In genomic region chr5:141476132-141476909, GRCh38 we compare ENCODE assay signal across 9 cellular contexts. TPM values are rescaled to one million over a fixed set of nuclear protein-coding genes. Genes with fewer than 3 reads are reported as not detected.
DNase-seq lines count a peak whose midpoint lies in the region; ATAC-seq and TF ChIP-seq lines count a peak whose summit lies in the region.
"Had no signal": no experiment of that assay in that cellular context is flagged by ENCODE, and none has a peak within 500 bp of the region (broad histone marks: within the 10 kb centered on the region; RNA-seq: fewer than 3 reads in every experiment).

No MANE protein-coding gene starts in this region.

- H3K79me2 ChIP-seq in SK-N-SH (ENCODE audit: insufficient read depth): peaks cover 49% of the 10 kb centered on the region

- peaks cover 25% of the 10 kb centered on the region for H3F3A ChIP-seq in SK-N-SH (replicated peaks; ENCODE audit: insufficient read depth)

- TF ChIP-seq RAD21 in SK-N-SH (IDR thresholded peaks at IDR 0.05; ENCODE audit: low read length): no peak

- no peaks in the 10 kb centered on the region for H3K9me2 ChIP-seq in SK-N-SH

- DNase-seq in COLO668 (lab: John Stamatoyannopoulos, UW; ENCODE audit: unreplicated experiment) (peak; percentile 43), SK-N-SH (peak; percentile 65), epithelial cell of esophagus (ENCODE audit: low read depth) (peak; percentile 71), vagina (ENCODE audit: extremely low spot score in 2 of 2) (no peak), KBM-7 (no peak)

- no peak for TF ChIP-seq EP300 in SK-N-SH (IDR thresholded peaks at IDR 0.05; ENCODE audit: borderline replicate concordance in 1 of 2, low read depth in 1 of 2, low read length in 1 of 2)

- peak overlapping the region; percentile 92 to 94 for H3K27ac ChIP-seq in SK-N-SH (ENCODE audit: low read depth in 2 of 2, low read length in 1 of 2)
- H3K27ac ChIP-seq in vagina: peak overlapping the region; percentile 96

- WGBS in SK-N-SH (ENCODE audit: low lambda C conversion rate): 19% methylated on average over 52 of the region's 58 CpGs

- H3K4me1 ChIP-seq in SK-N-SH (ENCODE audit: control insufficient read depth in 1 of 2, insufficient read depth in 2 of 2, low read depth in 1 of 2, low read length in 1 of 2) (peaks cover 6 to 34% of the 10 kb centered on the region in 2 experiments; a peak in 3 of 4 replicates), mucosa of stomach (ENCODE audit: control insufficient read depth, insufficient read depth, low read length) (peaks cover 22% of the 10 kb centered on the region), vagina (peaks cover 47% of the 10 kb centered on the region)

- peak in 1 of 2 donors; percentile 23 for TF ChIP-seq POLR2A in vagina (IDR thresholded peaks at IDR 0.05)

- H2AFZ ChIP-seq in SK-N-SH (ENCODE audit: low read depth): 0 out of 2 replicates have a peak overlapping the region, but pooled peaks have one; percentile 42

- H3K9me3 ChIP-seq in SK-N-SH (no peaks in the 10 kb centered on the region), mucosa of stomach (ENCODE audit: control insufficient read depth, low read length) (no peaks in the 10 kb centered on the region), vagina (no peaks in the 10 kb centered on the region)

- H3K9ac ChIP-seq in SK-N-SH (peak overlapping the region; percentile 83), mucosa of stomach (ENCODE audit: low read length) (peak overlapping the region; percentile 63)

- H3K27me3 ChIP-seq in SK-N-SH (ENCODE audit: insufficient read depth) (no peaks in the 10 kb centered on the region), mucosa of stomach (ENCODE audit: control insufficient read depth, insufficient read depth, low read length) (peaks cover 25% of the 10 kb centered on the region), vagina (no peaks in the 10 kb centered on the region)

- peaks cover 0 to 29% of the 10 kb centered on the region in 2 experiments for H3K36me3 ChIP-seq in SK-N-SH (replicated peaks in 1 of 2; ENCODE audit: control insufficient read depth in 1 of 2, insufficient read depth in 2 of 2, low read length in 1 of 2)
- no peaks in the 10 kb centered on the region for H3K36me3 ChIP-seq in mucosa of stomach (ENCODE audit: control insufficient read depth, insufficient read depth, low read length)
- H3K36me3 ChIP-seq in vagina: peaks cover 0 to 8% of the 10 kb centered on the region in 2 donors

- TF ChIP-seq CTCF in SK-N-SH (IDR thresholded peaks at IDR 0.05): no peak
- TF ChIP-seq CTCF in epithelial cell of esophagus (IDR thresholded peaks at IDR 0.05; ENCODE audit: insufficient read depth, low read depth, low read length, missing control alignments): no peak
- peak in 1 of 3 experiments; percentile 5 for TF ChIP-seq CTCF in vagina (IDR thresholded peaks at IDR 0.05)

- intact Hi-C loops in vagina (cut with DNase I): loop anchor here (2.0 kb wide), 1 partner anchor 50 kb away; no protein-coding TSS in a partner anchor

- H4K20me1 ChIP-seq in SK-N-SH (ENCODE audit: insufficient read depth): peaks cover 44% of the 10 kb centered on the region

- peak; percentile 30 for ATAC-seq in GM19328 (IDR thresholded peaks at IDR 0.05; ENCODE audit: unreplicated experiment)
- ATAC-seq in HG03460 (IDR thresholded peaks at IDR 0.05; ENCODE audit: unreplicated experiment): peak; percentile 20

- peak overlapping the region; percentile 97 for H3K4me2 ChIP-seq in SK-N-SH

- H3K4me3 ChIP-seq in SK-N-SH (ENCODE audit: low read depth in 2 of 2, low read length in 1 of 2) (peak overlapping the region; percentile 82 to 85), epithelial cell of esophagus (ENCODE audit: low read length) (peak overlapping the region; percentile 92), mucosa of stomach (ENCODE audit: low read length) (peak overlapping the region; percentile 89), vagina (peak overlapping the region; percentile 71 to 76)

- CTCF ChIA-PET in SK-N-SH (lab: Yijun Ruan, JAX): interaction anchor here (0.8 to 8.6 kb wide), 12 partner anchors 9 to 157 kb away, joined by 3 to 117 read pairs (median 16); partner anchors contain the start of genes PCDHGA4 and PCDHGC4

- in situ Hi-C loops in KBM-7 (cut with MboI; ENCODE audit: low pct_unique_long_range_greater_than_20kb, low sequenced_read_pairs): no loop called here

- POLR2A ChIA-PET in SK-N-SH (lab: Yijun Ruan, JAX): interaction anchor here (0.9 to 1.9 kb wide), 6 partner anchors 9 to 81 kb away, joined by 3 to 14 read pairs (median 10); partner anchors contain the start of gene PCDHGC4

TF ChIP-seq in SK-N-SH, 30 proteins besides CTCF, POLR2A, EP300 and RAD21:
- TF ChIP-seq TEAD4 (IDR thresholded peaks at IDR 0.05; ENCODE audit: borderline replicate concordance, insufficient read depth): no peak
- no peak for TF ChIP-seq IRF3 (IDR thresholded peaks at IDR 0.05; ENCODE audit: low read depth, low read length)
- TF ChIP-seq YY1 (IDR thresholded peaks at IDR 0.05; ENCODE audit: low read depth): peak; percentile 10; the same call in 1 of the 2 replicates
- no peak; the same call in 1 of the 2 replicates for TF ChIP-seq TAF1 (IDR thresholded peaks at IDR 0.05; ENCODE audit: borderline replicate concordance, low read depth, low read length)
- no peak for TF ChIP-seq NRF1 (IDR thresholded peaks at IDR 0.05; ENCODE audit: low read depth, low read length)
- TF ChIP-seq MAX (IDR thresholded peaks at IDR 0.05; ENCODE audit: low read depth): peak; percentile 31; the same call in 1 of the 2 replicates
- TF ChIP-seq TCF12 (IDR thresholded peaks at IDR 0.05): no peak
- TF ChIP-seq ELF1 (IDR thresholded peaks at IDR 0.05): peak; percentile 23; the same call in 1 of the 2 replicates
- TF ChIP-seq REST (IDR thresholded peaks at IDR 0.05; ENCODE audit: low read depth, low read length): peak; percentile 49; the same call in 1 of the 2 replicates
- 0 out of 2 replicates have a peak, but pooled peaks have one; percentile 3 for TF ChIP-seq GABPA (IDR thresholded peaks at IDR 0.05; ENCODE audit: low read depth)
TF ChIP-seq in SK-N-SH: peak in this region for 5.

RNA-seq across cellular contexts. Expression of gene PCDHGC3, which starts 0.6 kb away (rescaled TPM):
- 55.8 and 97.0 TPM in 2 replicates for polyA plus RNA-seq in SK-N-SH (2012; rRNA removed)
- polyA plus RNA-seq in SK-N-SH (2012; cell fraction: cytosol; rRNA removed): 63.1 and 99.3 TPM in 2 replicates
- polyA plus RNA-seq in SK-N-SH (2012; cell fraction: nucleus; rRNA removed): 87.3 and 94.5 TPM in 2 replicates
- 78.3 TPM for total RNA-seq in vagina

RNA-seq across cellular contexts. Expression of gene PCDHGC4, which starts 8.5 kb away (rescaled TPM):
- 0.53 and 0.78 TPM in 2 replicates for polyA plus RNA-seq in SK-N-SH (2012; rRNA removed)
- polyA plus RNA-seq in SK-N-SH (2012; cell fraction: cytosol; rRNA removed): 0.27 and 0.50 TPM in 2 replicates
- polyA plus RNA-seq in SK-N-SH (2012; cell fraction: nucleus; rRNA removed): 2.4 and 2.6 TPM in 2 replicates
- 4.9 TPM for total RNA-seq in vagina
- total RNA-seq: activated CD8-positive, alpha-beta memory T cell treated with anti-CD3 and anti-CD28 coated beads for 36 hours had no signal

RNA-seq across cellular contexts. Expression of gene PCDHGC5, which starts 12.6 kb away (rescaled TPM):
- 1.9 and 2.0 TPM in 2 replicates for polyA plus RNA-seq in SK-N-SH (2012; rRNA removed)
- 0.99 and 1.3 TPM in 2 replicates for polyA plus RNA-seq in SK-N-SH (2012; cell fraction: cytosol; rRNA removed)
- 7.5 and 8.1 TPM in 2 replicates for polyA plus RNA-seq in SK-N-SH (2012; cell fraction: nucleus; rRNA removed)
- 3.4 TPM for total RNA-seq in vagina
- total RNA-seq: activated CD8-positive, alpha-beta memory T cell treated with anti-CD3 and anti-CD28 coated beads for 36 hours had no signal

RNA-seq across cellular contexts. Expression of gene PCDHGA12, which starts 46.0 kb away (rescaled TPM):
- polyA plus RNA-seq in SK-N-SH (2012; rRNA removed): 0.03 and 0.05 TPM in 2 replicates
- polyA plus RNA-seq in SK-N-SH (2012; cell fraction: cytosol; rRNA removed): 0.03 and 0.04 TPM in 2 replicates
- 0.89 and 1.2 TPM in 2 replicates for polyA plus RNA-seq in SK-N-SH (2012; cell fraction: nucleus; rRNA removed)
- total RNA-seq in vagina: 10.6 TPM

RNA-seq across cellular contexts. Expression of gene PCDHGA11, which starts 55.5 kb away (rescaled TPM):
- polyA plus RNA-seq in SK-N-SH (2012; rRNA removed): 0.18 and 0.23 TPM in 2 replicates
- 0.10 and 0.13 TPM in 2 replicates for polyA plus RNA-seq in SK-N-SH (2012; cell fraction: cytosol; rRNA removed)
- 0.73 and 0.85 TPM in 2 replicates for polyA plus RNA-seq in SK-N-SH (2012; cell fraction: nucleus; rRNA removed)
- 6.6 TPM for total RNA-seq in vagina
- total RNA-seq: activated CD8-positive, alpha-beta memory T cell treated with anti-CD3 and anti-CD28 coated beads for 36 hours had no signal

Comparison
In these comparisons a context has a peak if more than half of its experiments do, and no peak if none do; other contexts are left out.
1. DNase-seq: peak in COLO668 (single experiment), SK-N-SH (single experiment) and epithelial cell of esophagus (single experiment); none in vagina (0 of 2) and KBM-7 (single experiment).
2. Peak in every context shown above with its lines, with median percentiles within 50 percentile points of each other: H3K4me3 ChIP-seq.